Comparison of ENCODE assay signal across 13 cellular contexts in the genomic region with DNA sequence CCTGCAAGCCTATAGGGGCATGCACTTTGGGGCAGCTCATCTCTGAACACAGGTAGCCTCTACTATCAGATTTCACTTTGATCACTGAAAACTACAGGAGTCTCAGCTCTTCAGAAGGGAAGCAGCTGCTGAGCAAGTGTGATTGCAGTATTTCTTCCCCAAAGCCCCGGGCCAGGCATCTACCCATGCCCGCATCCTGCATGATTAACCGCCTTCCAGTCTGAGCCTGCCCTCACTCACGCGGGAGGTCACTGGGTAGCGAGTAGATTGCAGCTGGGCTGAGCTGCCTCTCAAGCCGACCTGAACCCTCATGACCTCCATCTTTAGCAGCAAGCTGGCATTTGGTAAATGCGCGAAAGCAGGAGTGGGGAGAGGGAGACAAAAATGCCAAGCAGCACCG.
DNase-seq lines count a peak whose midpoint lies in the region; ATAC-seq and TF ChIP-seq lines count a peak whose summit lies in the region.
"Had no signal": no experiment of that assay in that cellular context is flagged by ENCODE, and none has a peak within 500 bp of the region (broad histone marks: within the 10 kb centered on the region; RNA-seq: fewer than 3 reads in every experiment).

No MANE protein-coding gene starts in this region.

- H3K9me3 Mint-ChIP-seq in natural killer cell treated with Interleukin-12 subunit alpha and Interleukin-12 subunit beta and Interleukin-15 and Interleukin-18, amount 100 ng/mL, for 72 hours = no peaks in the 10 kb centered on the region
- no peaks in the 10 kb centered on the region for H3K9me3 Mint-ChIP-seq in natural killer cell

- H3K4me1 Mint-ChIP-seq in natural killer cell treated with Interleukin-12 subunit alpha and Interleukin-12 subunit beta and Interleukin-15 and Interleukin-18, amount 100 ng/mL, for 72 hours (ENCODE audit: low read depth in 2 of 2) = peaks cover 13 to 17% of the 10 kb centered on the region in 2 donors
- H3K4me1 Mint-ChIP-seq in natural killer cell = peaks cover 0 to 7% of the 10 kb centered on the region in 2 donors

- no peak overlapping the region for H3K4me3 ChIP-seq in coronary artery
- H3K4me3 ChIP-seq: skin epidermis had no signal

- peak; percentile 61 to 65 for ATAC-seq in natural killer cell treated with Interleukin-12 subunit alpha and Interleukin-12 subunit beta and Interleukin-15 and Interleukin-18, amount 100 ng/mL, for 72 hours
- no peak for ATAC-seq in natural killer cell
- no peak for ATAC-seq in GM21528 (IDR thresholded peaks at IDR 0.05; ENCODE audit: low FRiP score, unreplicated experiment)
- no peak for ATAC-seq in HG03108 (IDR thresholded peaks at IDR 0.05; ENCODE audit: unreplicated experiment)

- peak overlapping the region in 1 of 2 donors; percentile 3 for H3K27ac ChIP-seq in coronary artery
- H3K27ac ChIP-seq: skin epidermis had no signal

- peak overlapping the region; percentile 30 for H3K4me3 Mint-ChIP-seq in natural killer cell treated with Interleukin-12 subunit alpha and Interleukin-12 subunit beta and Interleukin-15 and Interleukin-18, amount 100 ng/mL, for 72 hours
- H3K4me3 Mint-ChIP-seq in natural killer cell = no peak overlapping the region

- TF ChIP-seq CTCF in natural killer cell (IDR thresholded peaks at IDR 0.05) (no peak), coronary artery (IDR thresholded peaks at IDR 0.05) (no peak)

- no peaks in the 10 kb centered on the region for H3K36me3 Mint-ChIP-seq in natural killer cell treated with Interleukin-12 subunit alpha and Interleukin-12 subunit beta and Interleukin-15 and Interleukin-18, amount 100 ng/mL, for 72 hours
- H3K36me3 Mint-ChIP-seq in natural killer cell = no peaks in the 10 kb centered on the region

- DNase-seq in natural killer cell treated with Interleukin-12 subunit alpha and Interleukin-12 subunit beta and Interleukin-15 and Interleukin-18, amount 100 ng/mL, for 72 hours (ENCODE audit: low spot score) = no peak
- no peak for DNase-seq in natural killer cell
- peak; percentile 24 for DNase-seq in amniotic epithelial cell (ENCODE audit: low read depth)
- peak; percentile 58 for DNase-seq in kidney tubule cell (ENCODE audit: low spot score)
- no peak for DNase-seq in coronary artery (ENCODE audit: low spot score)
- DNase-seq in GM19240 (ENCODE audit: insufficient read length, low spot score) = no peak
- DNase-seq: AML-193, GF-D8, NCI-H1105 treated with DMSO at 0.1 percent for 48 hours, T-helper 1 cell had no signal

- H3K27me3 Mint-ChIP-seq in natural killer cell treated with Interleukin-12 subunit alpha and Interleukin-12 subunit beta and Interleukin-15 and Interleukin-18, amount 100 ng/mL, for 72 hours = peaks cover 45 to 55% of the 10 kb centered on the region in 2 donors
- peaks cover 72 to 82% of the 10 kb centered on the region in 2 donors for H3K27me3 Mint-ChIP-seq in natural killer cell (ENCODE audit: low read depth in 2 of 2)

- intact Hi-C loops in natural killer cell (cut with micrococcal nuclease) = no loop called here

- peak overlapping the region in 1 of 2 donors; percentile 26 for H3K27ac Mint-ChIP-seq in natural killer cell treated with Interleukin-12 subunit alpha and Interleukin-12 subunit beta and Interleukin-15 and Interleukin-18, amount 100 ng/mL, for 72 hours
- no peak overlapping the region for H3K27ac Mint-ChIP-seq in natural killer cell

Comparison
In these comparisons a context has a peak if more than half of its experiments do, and no peak if none do; other contexts are left out.
1. ATAC-seq: peak in natural killer cell treated with Interleukin-12 subunit alpha and Interleukin-12 subunit beta and Interleukin-15 and Interleukin-18, amount 100 ng/mL, for 72 hours (2 of 2); none in natural killer cell (0 of 3), GM21528 (single experiment) and HG03108 (single experiment).
2. DNase-seq: peak in amniotic epithelial cell (single experiment) and kidney tubule cell (single experiment); none in natural killer cell treated with Interleukin-12 subunit alpha and Interleukin-12 subunit beta and Interleukin-15 and Interleukin-18, amount 100 ng/mL, for 72 hours (single experiment), natural killer cell (single experiment), coronary artery (single experiment) and GM19240 (single experiment).